In genomic region chr2:231152800-231153557, GRCh38 we compare ENCODE assay signal across 21 cellular contexts. TPM values are rescaled to one million over a fixed set of nuclear protein-coding genes. Genes with fewer than 3 reads are reported as not detected.
A peak's percentile ranks its signal among the peaks of the same experiment; 100 is the strongest.
DNase-seq lines count a peak whose midpoint lies in the region; ATAC-seq, FAIRE-seq and TF ChIP-seq lines count a peak whose summit lies in the region.
"Had no signal": no experiment of that assay in that cellular context is flagged by ENCODE, and none has a peak within 500 bp of the region (broad histone marks: within the 10 kb centered on the region; RNA-seq: fewer than 3 reads in every experiment).

No MANE protein-coding gene starts in this region.

- no peaks in the 10 kb centered on the region for H3K4me1 ChIP-seq in A549
- peaks cover 10% of the 10 kb centered on the region; the same call in 1 of the 2 replicates for H3K4me1 ChIP-seq in GM23248 (ENCODE audit: insufficient read depth)
- H3K4me1 ChIP-seq: ascending aorta had no signal

- H3F3A ChIP-seq in GM23248 (ENCODE audit: insufficient read depth), result peaks cover 6% of the 10 kb centered on the region; the same call in 1 of the 2 replicates

- H3K27me3 ChIP-seq in GM23248 (replicated peaks; ENCODE audit: insufficient read depth), result no peaks in the 10 kb centered on the region
- H3K27me3 ChIP-seq: ascending aorta had no signal

- CTCF ChIA-PET in A549 (lab: Yijun Ruan, JAX), result no interaction called here

- no peak for TF ChIP-seq POLR2A in A549 (IDR thresholded peaks at IDR 0.05; ENCODE audit: low read length)

- TF ChIP-seq CTCF in A549 (IDR thresholded peaks at IDR 0.05) (no peak), astrocyte of the spinal cord (IDR thresholded peaks at IDR 0.05; ENCODE audit: low read depth, low read length) (no peak)

- DNase-seq in A549 (ENCODE audit: low read depth in 1 of 2, low spot score in 1 of 2) (no peak), GM23248 (peak; percentile 60), astrocyte of the spinal cord (ENCODE audit: low read depth, low spot score) (peak; percentile 52), iris pigment epithelial cell (ENCODE audit: low read depth) (peak; percentile 82), COLO829 (ENCODE audit: low spot score) (no peak)
- DNase-seq in activated naive CD4-positive, alpha-beta T cell treated with anti-CD3 and anti-CD28 coated beads, Interleukin-2, amount 50 U/mL, for 16 hours, result no peak
- DNase-seq: activated CD4-positive, alpha-beta T cell treated with anti-CD3 and anti-CD28 coated beads, Interleukin-2, amount 50 U/mL, for 1 hour; activated naive CD4-positive, alpha-beta T cell; CD4-positive, CD25-positive, alpha-beta regulatory T cell; DMS79 treated with DMSO at 0.1 percent for 48 hours; left colon; NCI-H1105; NCI-H524; stimulated activated CD4-positive, alpha-beta T cell treated with anti-CD3 and anti-CD28 coated beads, Interleukin-4, amount 100 ng/mL, for 4 hours had no signal

- H3K9me3 ChIP-seq in A549 (no peaks in the 10 kb centered on the region), GM23248 (ENCODE audit: low read depth) (no peaks in the 10 kb centered on the region)
- H3K9me3 ChIP-seq: ascending aorta had no signal

- no peak for TF ChIP-seq RAD21 in A549 (conservative IDR thresholded peaks at IDR 0.05 in 1 of 2, IDR thresholded peaks at IDR 0.05 in 1 of 2)

- H4K20me1 ChIP-seq in GM23248 (ENCODE audit: insufficient read depth), result no peaks in the 10 kb centered on the region

- 83% methylated on average over 8 of the region's 8 CpGs for WGBS in A549 (ENCODE audit: missing lambda C conversion rate)
- WGBS in GM23248 (ENCODE audit: low coverage in 1 of 2, low lambda C conversion rate in 2 of 2, missing lambda C conversion rate in 2 of 2), 2 experiments, result 81 to 89% methylated on average over 8 of the region's 8 CpGs

- no peaks in the 10 kb centered on the region for H3K9me2 ChIP-seq in GM23248 (ENCODE audit: insufficient read depth)

- ATAC-seq in A549 (no peak), GM19351 (IDR thresholded peaks at IDR 0.05; ENCODE audit: unreplicated experiment) (no peak), GM21528 (IDR thresholded peaks at IDR 0.05; ENCODE audit: low FRiP score, unreplicated experiment) (no peak)
- ATAC-seq: GM23338, left colon had no signal

- H3K9ac ChIP-seq in GM23248, result no peak overlapping the region

- in situ Hi-C loops in GM23248 (cut with MboI), result no loop called here
- in situ Hi-C loops in astrocyte of the spinal cord (cut with HindIII; ENCODE audit: low sequenced_read_pairs), result no loop called here

- POLR2A ChIA-PET in A549 (lab: Yijun Ruan, JAX), result no interaction called here

- H2AFZ ChIP-seq in GM23248, result no peak overlapping the region
- H2AFZ ChIP-seq: GM23338 had no signal

- peaks cover 29% of the 10 kb centered on the region for H3K36me3 ChIP-seq in GM23248 (ENCODE audit: low read depth)

- H3K27ac ChIP-seq in A549 (peak overlapping the region in 1 of 2 experiments; percentile 20; a peak in 1 of 6 replicates), GM23248 (peak overlapping the region; percentile 49; the same call in 1 of the 2 replicates)
- H3K27ac ChIP-seq: ascending aorta, coronary artery had no signal

- FAIRE-seq in A549 (lab: Jason Lieb, UNC), result no peak

- H3K4me2 ChIP-seq in A549 (no peak overlapping the region), GM23248 (ENCODE audit: unreplicated experiment) (no peak overlapping the region)
- H3K4me2 ChIP-seq: GM23338 had no signal

- peaks cover 5% of the 10 kb centered on the region; the same call in 1 of the 2 replicates for H3K79me2 ChIP-seq in GM23248 (ENCODE audit: insufficient read depth)

- no peak overlapping the region for H3K4me3 ChIP-seq in A549
- no peak overlapping the region for H3K4me3 ChIP-seq in GM23248
- H3K4me3 ChIP-seq in astrocyte of the spinal cord (ENCODE audit: low read depth, low read length), result no peak overlapping the region
- H3K4me3 ChIP-seq: ascending aorta, coronary artery, GM23338 had no signal

- TF ChIP-seq EP300 in A549 (IDR thresholded peaks at IDR 0.05), result no peak

TF ChIP-seq in A549, 52 proteins besides CTCF, POLR2A, EP300 and RAD21:
- peak; percentile 47 for TF ChIP-seq MAFK (IDR thresholded peaks at IDR 0.05; ENCODE audit: partially characterized antibody)
- no peak for TF ChIP-seq BCL3 (IDR thresholded peaks at IDR 0.05)
- no peak for TF ChIP-seq ELK1 (IDR thresholded peaks at IDR 0.05; ENCODE audit: low read depth, low read length)
- no peak for TF ChIP-seq SREBF2 (IDR thresholded peaks at IDR 0.05)
- no peak for TF ChIP-seq CHD4 (IDR thresholded peaks at IDR 0.05; ENCODE audit: borderline replicate concordance)
- TF ChIP-seq RFX5 (IDR thresholded peaks at IDR 0.05), result no peak
- no peak for TF ChIP-seq BHLHE40 (IDR thresholded peaks at IDR 0.05; ENCODE audit: low read depth, low read length)

RNA-seq across cellular contexts. Expression of gene HTR2B, which starts 28.1 kb away (rescaled TPM):
- polyA plus RNA-seq in A549 (2011; rRNA removed), result 1.4 and 1.5 TPM in 2 replicates
- polyA plus RNA-seq in A549 (2012; cell fraction: cytosol; rRNA removed), result 0.36 and 0.40 TPM in 2 replicates
- polyA plus RNA-seq in A549 (2012; cell fraction: nucleus; rRNA removed), result 0.22 and 0.37 TPM in 2 replicates
- polyA plus RNA-seq in A549 (2017; fragmentation: RNase III; extraction: RNeasy Plus Mini Kit Qiagen cat#74134 plus additional on column Dnase treatment), result 0.21 to 0.30 TPM (median 0.22 TPM) in 3 replicates
- 0.63 and 0.74 TPM in 2 replicates for polyA minus RNA-seq in A549 (2011; rRNA and poly(A)+ RNA removed)
- not detected in 2 replicates for total RNA-seq in GM23248 (2014; rRNA removed; shearing (Covaris generic))
- 0.15 TPM in 1 of 2 replicates, not detected in the other for polyA plus RNA-seq in GM23248 (2016; fragmentation: Nextera tagmentation; extraction: Ambion mirVana)
- total RNA-seq: A673, GM23338, progenitor cell of endocrine pancreas had no signal

RNA-seq across cellular contexts. Expression of gene ARMC9, which starts 45.5 kb away (rescaled TPM):
- 13.1 and 14.1 TPM in 2 replicates for polyA plus RNA-seq in A549 (2011; rRNA removed)
- 17.6 and 19.0 TPM in 2 replicates for polyA plus RNA-seq in A549 (2012; cell fraction: cytosol; rRNA removed)
- polyA plus RNA-seq in A549 (2012; cell fraction: nucleus; rRNA removed), result 21.5 and 24.3 TPM in 2 replicates
- polyA plus RNA-seq in A549 (2017; fragmentation: RNase III; extraction: RNeasy Plus Mini Kit Qiagen cat#74134 plus additional on column Dnase treatment), result 11.7 to 13.3 TPM (median 12.0 TPM) in 3 replicates
- polyA minus RNA-seq in A549 (2011; rRNA and poly(A)+ RNA removed), result 23.2 and 25.3 TPM in 2 replicates
- total RNA-seq in GM23248 (2014; rRNA removed; shearing (Covaris generic)), result 15.1 and 17.7 TPM in 2 replicates
- 17.3 and 17.7 TPM in 2 replicates for polyA plus RNA-seq in GM23248 (2016; fragmentation: Nextera tagmentation; extraction: Ambion mirVana)

Comparison
In these comparisons a context has a peak if more than half of its experiments do, and no peak if none do; other contexts are left out.
1. DNase-seq: peak in GM23248 (single experiment), astrocyte of the spinal cord (single experiment) and iris pigment epithelial cell (single experiment); none in A549 (0 of 2), activated naive CD4-positive, alpha-beta T cell treated with anti-CD3 and anti-CD28 coated beads, Interleukin-2, amount 50 U/mL, for 16 hours (single experiment) and COLO829 (single experiment).